In genomic region chr20:35398660-35399144, GRCh38 we compare ENCODE assay signal across 19 cellular contexts. TPM values are rescaled to one million over a fixed set of nuclear protein-coding genes. Genes with fewer than 3 reads are reported as not detected.
DNase-seq lines count a peak whose midpoint lies in the region; ATAC-seq and TF ChIP-seq lines count a peak whose summit lies in the region.
"Had no signal": no experiment of that assay in that cellular context is flagged by ENCODE, and none has a peak within 500 bp of the region (broad histone marks: within the 10 kb centered on the region; RNA-seq: fewer than 3 reads in every experiment).

No MANE protein-coding gene starts in this region.

- intact Hi-C loops in sciatic nerve (cut with DNase I): no loop called here

- DNase-seq in GM03348 (ENCODE audit: low spot score) (peak; percentile 63), astrocyte of the spinal cord (ENCODE audit: low read depth, low spot score) (peak; percentile 76), foreskin fibroblast (peak; percentile 15 to 53), sciatic nerve (ENCODE audit: low spot score) (no peak), RKO (ENCODE audit: low spot score) (no peak), 8988T (no peak)
- no peak for DNase-seq in effector CD8-positive, alpha-beta T cell (lab: John Stamatoyannopoulos, UW)
- DNase-seq: activated CD8-positive, alpha-beta memory T cell treated with anti-CD3 and anti-CD28 coated beads, Interleukin-2, amount 10 ng/mL, durations not matched to agents 7 days and 5 days; activated naive CD4-positive, alpha-beta T cell treated with anti-CD3 and anti-CD28 coated beads, Interleukin-2, amount 10 ng/mL, durations not matched to agents 7 days and 5 days; C1 segment of cervical spinal cord; NCI-H2029 treated with DMSO at 0.1 percent for 48 hours; NCI-H524 treated with DMSO at 0.1 percent for 48 hours; stimulated activated naive B cell treated with anti-CD40 and anti-IgM and Interleukin-4, amounts not matched to agents 10 μg/mL and 1 μg/mL and 100 μg/mL, for 72 hours; WERI-Rb-1 had no signal

- H3K4me3 ChIP-seq in astrocyte of the spinal cord (ENCODE audit: low read depth, low read length): no peak overlapping the region
- no peak overlapping the region for H3K4me3 ChIP-seq in foreskin fibroblast (ENCODE audit: low read depth in 1 of 2, low read length in 2 of 2)
- H3K4me3 ChIP-seq: skin epidermis, vagina had no signal

- ATAC-seq in sciatic nerve (peak; percentile 63), HG03097 (IDR thresholded peaks at IDR 0.05; ENCODE audit: low FRiP score, unreplicated experiment) (no peak)
- ATAC-seq: activated CD8-positive, alpha-beta memory T cell treated with anti-CD3 and anti-CD28 coated beads, Interleukin-2, amount 10 ng/mL, durations not matched to agents 7 days and 5 days; Panc1; stimulated activated naive B cell treated with anti-CD40 and anti-IgM and Interleukin-4, amounts not matched to agents 10 μg/mL and 1 μg/mL and 100 μg/mL, for 72 hours had no signal

- in situ Hi-C loops in astrocyte of the spinal cord (cut with HindIII; ENCODE audit: low sequenced_read_pairs): no loop called here

- no peak for TF ChIP-seq CTCF in astrocyte of the spinal cord (IDR thresholded peaks at IDR 0.05; ENCODE audit: low read depth, low read length)
- no peak for TF ChIP-seq CTCF in foreskin fibroblast (IDR thresholded peaks at IDR 0.05; ENCODE audit: low read depth, low read length)

RNA-seq across cellular contexts. Expression of gene UQCC1, which starts 13.1 kb away (rescaled TPM):
- 70.8 TPM for total RNA-seq in sciatic nerve

RNA-seq across cellular contexts. Expression of gene GDF5, which starts 39.3 kb away (rescaled TPM):
- total RNA-seq in sciatic nerve: 0.22 TPM
- total RNA-seq: cardiac septum had no signal

RNA-seq across cellular contexts. Expression of gene CEP250, which starts 56.7 kb away (rescaled TPM):
- total RNA-seq in sciatic nerve: 39.1 TPM

Comparison
In these comparisons a context has a peak if more than half of its experiments do, and no peak if none do; other contexts are left out.
1. DNase-seq: peak in GM03348 (single experiment), astrocyte of the spinal cord (single experiment) and foreskin fibroblast (2 of 2); none in sciatic nerve (single experiment), RKO (single experiment), 8988T (single experiment) and effector CD8-positive, alpha-beta T cell (single experiment).